ENCODE assay signal across 20 cellular contexts in genomic region chr20:61026731-61027130, GRCh38.
"Had no signal": no experiment of that assay in that cellular context is flagged by ENCODE, and none has a peak within 500 bp of the region (broad histone marks: within the 10 kb centered on the region; RNA-seq: fewer than 3 reads in every experiment).

No MANE protein-coding gene starts in this region.

- DNase-seq: IMR-90, Karpas-422, KG1, MG63, NCI-H1436, NCI-H187, NCI-H2029, NCI-H2081 treated with DMSO at 0.1 percent for 48 hours, NCI-H2171, NCI-H226, NCI-H446, NCI-H510A, NCI-H524 treated with DMSO at 0.1 percent for 48 hours, NCI-H69, RPMI8226, SHP77, SK-N-SH, SW 1271, T-cell had no signal

- H3K9me3 ChIP-seq: MG63, SK-N-SH had no signal

- H3K36me3 Mint-ChIP-seq: T-cell had no signal

- H3K27ac Mint-ChIP-seq: T-cell had no signal

- H3K4me3 ChIP-seq: MG63 had no signal

- H3K4me3 Mint-ChIP-seq: T-cell had no signal

- H3K36me3 ChIP-seq: MG63 had no signal

- H3K27me3 Mint-ChIP-seq: T-cell had no signal

- H3K27me3 ChIP-seq: MG63 had no signal

- ATAC-seq: HepG2, T-cell had no signal

- H3K4me1 Mint-ChIP-seq: T-cell had no signal
